ENCODE assay signal across 7 cellular contexts in genomic region chr1:146966351-146966750, GRCh38. TPM values are rescaled to one million over a fixed set of nuclear protein-coding genes. Genes with fewer than 3 reads are reported as not detected.
A peak's percentile ranks its signal among the peaks of the same experiment; 100 is the strongest.
DNase-seq lines count a peak whose midpoint lies in the region; ATAC-seq and TF ChIP-seq lines count a peak whose summit lies in the region.
"Not testable (repeated sequence)": the region's sequence is repeated elsewhere in the genome, so short reads cannot be mapped to it uniquely, and the experiment has no call there.

No MANE protein-coding gene starts in this region.

- H3F3A ChIP-seq in GM23248 (ENCODE audit: insufficient read depth); OCI-LY1 (ENCODE audit: insufficient read depth, low read length): not testable (repeated sequence)

- H3K4me2 ChIP-seq in GM23248 (ENCODE audit: unreplicated experiment); OCI-LY1 (ENCODE audit: low read length): not testable (repeated sequence)

- not testable (repeated sequence) for H3K4me3 ChIP-seq in CD4-positive, CD25-positive, alpha-beta regulatory T cell (ENCODE audit: low read depth, low read length); GM23248; OCI-LY1 (ENCODE audit: low read depth, low read length, poor library complexity, severe bottlenecking); endodermal cell (ENCODE audit: low read length); left ventricle myocardium inferior

- not testable (repeated sequence) for H3K27ac Mint-ChIP-seq in CD4-positive, CD25-positive, alpha-beta regulatory T cell; endodermal cell; natural killer cell

- intact Hi-C loops in left ventricle myocardium inferior (cut with micrococcal nuclease); natural killer cell (cut with micrococcal nuclease): not testable (repeated sequence)

- not testable (repeated sequence) for H3K4me3 Mint-ChIP-seq in CD4-positive, CD25-positive, alpha-beta regulatory T cell; endodermal cell; natural killer cell

- not testable (repeated sequence) for H4K20me1 ChIP-seq in GM23248 (ENCODE audit: insufficient read depth); OCI-LY1 (ENCODE audit: insufficient read depth, low read length)

- H3K27me3 Mint-ChIP-seq in CD4-positive, CD25-positive, alpha-beta regulatory T cell; endodermal cell (ENCODE audit: insufficient read depth); natural killer cell (ENCODE audit: low read depth in 2 of 2): not testable (repeated sequence)

- not testable (repeated sequence) for H3K36me3 ChIP-seq in CD4-positive, CD25-positive, alpha-beta regulatory T cell (ENCODE audit: control insufficient read depth, insufficient read depth, low read length); GM23248 (ENCODE audit: low read depth); OCI-LY1 (ENCODE audit: insufficient read depth, low read length)
- H3K36me3 ChIP-seq in endodermal cell (ENCODE audit: control insufficient read depth, insufficient read depth, low read length): peaks cover 11% of the 10 kb centered on the region
- peaks cover 18% of the 10 kb centered on the region for H3K36me3 ChIP-seq in left ventricle myocardium inferior

- ATAC-seq in CD4-positive, CD25-positive, alpha-beta regulatory T cell (ENCODE audit: low read depth in 2 of 2); natural killer cell: not testable (repeated sequence)

- H3K4me1 Mint-ChIP-seq in CD4-positive, CD25-positive, alpha-beta regulatory T cell; endodermal cell; natural killer cell: not testable (repeated sequence)

- H3K9me3 ChIP-seq in CD4-positive, CD25-positive, alpha-beta regulatory T cell (ENCODE audit: control insufficient read depth in 2 of 2, low read length in 2 of 2); GM23248 (ENCODE audit: low read depth); OCI-LY1 (ENCODE audit: low read length); endodermal cell (ENCODE audit: control insufficient read depth, low read length); left ventricle myocardium inferior (replicated peaks): not testable (repeated sequence)

- not testable (repeated sequence) for H3K27me3 ChIP-seq in CD4-positive, CD25-positive, alpha-beta regulatory T cell (ENCODE audit: control insufficient read depth, insufficient read depth, low read length); GM23248 (replicated peaks; ENCODE audit: insufficient read depth); OCI-LY1 (ENCODE audit: insufficient read depth, low read length); endodermal cell (ENCODE audit: control insufficient read depth, insufficient read depth, low read length, poor library complexity, severe bottlenecking); left ventricle myocardium inferior (ENCODE audit: low read depth)

- H3K4me1 ChIP-seq in CD4-positive, CD25-positive, alpha-beta regulatory T cell (ENCODE audit: control insufficient read depth, insufficient read depth, low read length, poor library complexity, severe bottlenecking); GM23248 (ENCODE audit: insufficient read depth); OCI-LY1 (ENCODE audit: insufficient read depth, low read length, severe bottlenecking); endodermal cell (ENCODE audit: control insufficient read depth, insufficient read depth, low read length); left ventricle myocardium inferior: not testable (repeated sequence)

- not testable (repeated sequence) for H3K9me2 ChIP-seq in GM23248 (ENCODE audit: insufficient read depth); OCI-LY1 (ENCODE audit: low read depth, low read length)

- H3K27ac ChIP-seq in CD4-positive, CD25-positive, alpha-beta regulatory T cell (ENCODE audit: insufficient read depth, low read length, poor library complexity, severe bottlenecking); GM23248; OCI-LY1 (ENCODE audit: low read depth, low read length, poor library complexity, severe bottlenecking); endodermal cell (ENCODE audit: low read depth, low read length); left ventricle myocardium inferior (replicated peaks): not testable (repeated sequence)

- peak in 2 of 3 donors; percentile 2 to 5 for DNase-seq in CD4-positive, CD25-positive, alpha-beta regulatory T cell
- DNase-seq in GM23248 (peak; percentile 14), amniotic epithelial cell (ENCODE audit: low read depth) (peak; percentile 10)
- DNase-seq in endodermal cell, left ventricle myocardium inferior, natural killer cell: not testable (repeated sequence)

- 47% methylated on average over 8 of the region's 8 CpGs for WGBS in GM23248 (ENCODE audit: low coverage in 1 of 2, low lambda C conversion rate in 2 of 2, missing lambda C conversion rate in 2 of 2), 2 experiments
- 73 to 94% methylated on average over 2 to 5 of the region's 8 CpGs for WGBS in endodermal cell (ENCODE audit: insufficient coverage in 1 of 2, insufficient read length in 1 of 2), 2 experiments

- H3K79me2 ChIP-seq in GM23248 (ENCODE audit: insufficient read depth); OCI-LY1 (ENCODE audit: insufficient read depth, low read length): not testable (repeated sequence)

- not testable (repeated sequence) for H3K9me3 Mint-ChIP-seq in CD4-positive, CD25-positive, alpha-beta regulatory T cell; endodermal cell; natural killer cell

- TF ChIP-seq CTCF in OCI-LY1 (IDR thresholded peaks at IDR 0.05; ENCODE audit: low read length) (peak; percentile 25; the same call in 1 of the 2 replicates), endodermal cell (conservative IDR thresholded peaks at IDR 0.05) (peak; percentile 68), left ventricle myocardium inferior (IDR thresholded peaks at IDR 0.05; ENCODE audit: borderline replicate concordance) (peak; percentile 42), natural killer cell (IDR thresholded peaks at IDR 0.05) (peak; percentile 35)

- not testable (repeated sequence) for H2AFZ ChIP-seq in GM23248; OCI-LY1 (ENCODE audit: low read length)

- not testable (repeated sequence) for H3K9ac ChIP-seq in GM23248; OCI-LY1 (ENCODE audit: low read length); endodermal cell (ENCODE audit: extremely low read depth, low read length, poor library complexity, severe bottlenecking)

- not testable (repeated sequence) for H3K36me3 Mint-ChIP-seq in CD4-positive, CD25-positive, alpha-beta regulatory T cell; natural killer cell
- peaks cover 52% of the 10 kb centered on the region for H3K36me3 Mint-ChIP-seq in endodermal cell (ENCODE audit: low read depth)

- in situ Hi-C loops in GM23248 (cut with MboI): not testable (repeated sequence)

RNA-seq across cellular contexts. Expression of gene NBPF12, which starts 28.2 kb away (rescaled TPM):
- 25.7 TPM for total RNA-seq in CD4-positive, CD25-positive, alpha-beta regulatory T cell
- 1 to 10 TPM; 1.7 to 2.1 (median 1.9) TPM for polyA plus RNA-seq in CD4-positive, CD25-positive, alpha-beta regulatory T cell
- total RNA-seq in GM23248 (2014; rRNA removed; shearing (Covaris generic)): 4.5 and 6.2 TPM in 2 replicates
- 2.9 and 3.1 TPM in 2 replicates for polyA plus RNA-seq in GM23248 (2016; fragmentation: Nextera tagmentation; extraction: Ambion mirVana)
- total RNA-seq in endodermal cell (10 to 100 TPM; 30.7 to 33.9 TPM), left ventricle myocardium inferior (2.5 TPM), natural killer cell (10 to 100 TPM; 22.6 to 28.9 (median 27.7) TPM)
- polyA plus RNA-seq in endodermal cell (2013, experiment 1 of 2): 14.7 TPM
- 15.5 TPM for polyA plus RNA-seq in endodermal cell (2013, experiment 2 of 2)
